30 cellular contexts compared by ENCODE assay signal in the genomic region with DNA sequence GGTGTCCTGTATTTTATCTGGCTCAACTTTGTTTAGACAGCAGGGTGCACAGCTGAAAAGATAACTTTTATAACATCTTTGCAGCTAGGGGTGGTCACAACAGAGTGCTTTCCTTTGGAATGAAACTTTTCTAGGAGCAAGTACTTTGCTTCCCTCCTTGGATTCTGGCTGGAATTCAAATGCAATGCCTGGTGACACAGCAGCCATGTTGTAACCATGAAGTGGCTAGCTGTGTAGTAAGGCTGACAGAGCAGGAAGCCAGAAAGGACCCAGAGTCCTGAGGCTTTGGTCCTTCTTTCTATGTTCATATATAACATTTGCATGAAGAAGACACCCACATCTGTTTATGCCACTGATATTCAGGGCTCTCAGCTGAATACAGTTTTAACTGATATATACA.
"Had no signal": no experiment of that assay in that cellular context is flagged by ENCODE, and none has a peak within 500 bp of the region (broad histone marks: within the 10 kb centered on the region; RNA-seq: fewer than 3 reads in every experiment).

No MANE protein-coding gene starts in this region.

- H3K27me3 Mint-ChIP-seq: activated B cell treated with CpG ODN at 0.5 μM for 24 hours; activated naive CD8-positive, alpha-beta T cell treated with anti-CD3 and anti-CD28 coated beads, Interleukin-2, amount 10 ng/mL, durations not matched to agents 7 days and 5 days; effector memory CD8-positive, alpha-beta T cell had no signal

- H3K4me1 ChIP-seq: breast epithelium had no signal

- H3K9me3 ChIP-seq: breast epithelium, esophagus squamous epithelium, gastroesophageal sphincter had no signal

- DNase-seq: activated B cell treated with CpG ODN at 0.5 μM for 24 hours; activated CD4-positive, alpha-beta T cell treated with anti-CD3 and anti-CD28 coated beads for 48 hours; activated CD4-positive, alpha-beta T cell treated with anti-CD3 and anti-CD28 coated beads, Interleukin-2, amount 50 U/mL, for 1 hour; activated CD4-positive, alpha-beta T cell treated with anti-CD3 and anti-CD28 coated beads, Interleukin-2, amount 50 U/mL, for 48 hours; activated CD8-positive, alpha-beta memory T cell treated with anti-CD3 and anti-CD28 coated beads for 24 hours; activated CD8-positive, alpha-beta T cell treated with anti-CD3 and anti-CD28 coated beads for 36 hours; activated gamma-delta T cell; activated naive CD4-positive, alpha-beta T cell; activated naive CD4-positive, alpha-beta T cell treated with anti-CD3 and anti-CD28 coated beads, Interleukin-2, amount 10 ng/mL, durations not matched to agents 7 days and 5 days; activated naive CD8-positive, alpha-beta T cell treated with anti-CD3 and anti-CD28 coated beads, Interleukin-2, amount 10 ng/mL, durations not matched to agents 7 days and 5 days; activated T-cell treated with anti-CD3 and anti-CD28 coated beads, Interleukin-2, amount 50 U/mL, for 48 hours; central memory CD4-positive, alpha-beta T cell; cerebellar nuclear complex; dermis blood vessel endothelial cell; effector CD4-positive, alpha-beta T cell; effector memory CD8-positive, alpha-beta T cell; erythroblast; esophagus squamous epithelium; foreskin melanocyte; heart right ventricle; T-helper 2 cell had no signal

- H3K4me3 ChIP-seq: ascending aorta, breast epithelium, cardiac muscle cell, coronary artery, esophagus squamous epithelium, gastroesophageal sphincter, heart right ventricle, hepatocyte had no signal

- H3K36me3 ChIP-seq: breast epithelium had no signal

- H3K9me3 Mint-ChIP-seq: activated B cell treated with CpG ODN at 0.5 μM for 24 hours; activated CD8-positive, alpha-beta T cell treated with anti-CD3 and anti-CD28 coated beads for 36 hours; activated naive CD4-positive, alpha-beta T cell treated with anti-CD3 and anti-CD28 coated beads, Interleukin-2, amount 10 ng/mL, durations not matched to agents 7 days and 5 days; activated naive CD4-positive, alpha-beta T cell treated with anti-CD3 and anti-CD28 coated beads, Interleukin-2, amount 50 U/mL, for 72 hours; activated naive CD8-positive, alpha-beta T cell treated with anti-CD3 and anti-CD28 coated beads, Interleukin-2, amount 10 ng/mL, durations not matched to agents 7 days and 5 days; brain; effector memory CD8-positive, alpha-beta T cell had no signal

- H3K4me3 Mint-ChIP-seq: activated B cell treated with CpG ODN at 0.5 μM for 24 hours; activated CD8-positive, alpha-beta T cell treated with anti-CD3 and anti-CD28 coated beads for 36 hours; activated naive CD4-positive, alpha-beta T cell treated with anti-CD3 and anti-CD28 coated beads, Interleukin-2, amount 10 ng/mL, durations not matched to agents 7 days and 5 days; activated naive CD8-positive, alpha-beta T cell treated with anti-CD3 and anti-CD28 coated beads, Interleukin-2, amount 10 ng/mL, durations not matched to agents 7 days and 5 days; brain; effector memory CD8-positive, alpha-beta T cell had no signal

- H3K27me3 ChIP-seq: ascending aorta, breast epithelium, cardiac muscle cell, esophagus squamous epithelium, gastroesophageal sphincter, heart right ventricle, hepatocyte had no signal

- H3K36me3 Mint-ChIP-seq: activated naive CD4-positive, alpha-beta T cell treated with anti-CD3 and anti-CD28 coated beads, Interleukin-2, amount 50 U/mL, for 72 hours had no signal

- H3K27ac ChIP-seq: ascending aorta, breast epithelium, cardiac muscle cell, coronary artery, esophagus squamous epithelium, gastroesophageal sphincter, hepatocyte, VCaP had no signal

- H3K27ac Mint-ChIP-seq: activated B cell treated with CpG ODN at 0.5 μM for 24 hours; activated CD8-positive, alpha-beta T cell treated with anti-CD3 and anti-CD28 coated beads for 36 hours; activated naive CD4-positive, alpha-beta T cell treated with anti-CD3 and anti-CD28 coated beads, Interleukin-2, amount 10 ng/mL, durations not matched to agents 7 days and 5 days; activated naive CD8-positive, alpha-beta T cell treated with anti-CD3 and anti-CD28 coated beads, Interleukin-2, amount 10 ng/mL, durations not matched to agents 7 days and 5 days; brain had no signal

- H3K4me1 Mint-ChIP-seq: activated B cell treated with CpG ODN at 0.5 μM for 24 hours had no signal
